In the genomic region with DNA sequence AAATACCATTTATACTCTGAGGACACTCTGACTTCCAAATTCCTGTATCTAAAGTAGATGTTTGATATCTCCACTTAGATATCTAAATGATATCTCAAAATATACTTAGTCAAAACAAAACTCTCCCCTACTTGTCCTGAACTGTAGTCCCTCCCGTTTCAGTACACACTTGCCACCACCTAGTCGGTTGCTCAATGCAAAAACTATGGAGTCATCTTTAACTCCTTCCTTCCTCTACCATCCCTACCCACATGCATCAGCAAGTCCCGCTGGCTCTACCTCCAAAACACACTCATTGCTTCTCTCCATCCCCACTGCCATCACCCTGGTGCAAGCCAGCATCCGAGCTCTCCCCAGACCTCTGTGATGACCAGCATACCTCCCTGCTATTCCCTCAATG, we compare ENCODE assay signal across 20 cellular contexts. TPM values are rescaled to one million over a fixed set of nuclear protein-coding genes. Genes with fewer than 3 reads are reported as not detected.
A peak's percentile ranks its signal among the peaks of the same experiment; 100 is the strongest.
DNase-seq lines count a peak whose midpoint lies in the region; ATAC-seq and TF ChIP-seq lines count a peak whose summit lies in the region.
"Had no signal": no experiment of that assay in that cellular context is flagged by ENCODE, and none has a peak within 500 bp of the region (broad histone marks: within the 10 kb centered on the region; RNA-seq: fewer than 3 reads in every experiment).

No MANE protein-coding gene starts in this region.

- H3K27me3 ChIP-seq in RWPE2 (ENCODE audit: insufficient read depth, poor library complexity, severe bottlenecking) (no peaks in the 10 kb centered on the region), spleen (replicated peaks in 1 of 7) (no peaks in the 10 kb centered on the region)
- H3K27me3 ChIP-seq: transverse colon had no signal

- DNase-seq in activated naive CD8-positive, alpha-beta T cell treated with anti-CD3 and anti-CD28 coated beads, Interleukin-2, amount 50 U/mL, for 24 hours: no peak
- DNase-seq in activated naive CD8-positive, alpha-beta T cell treated with anti-CD3 and anti-CD28 coated beads for 36 hours: no peak
- no peak for DNase-seq in RWPE2 (ENCODE audit: low spot score)
- no peak for DNase-seq in immature natural killer cell
- DNase-seq in spleen: no peak
- no peak for DNase-seq in NCI-H1436 (lab: John Stamatoyannopoulos, UW)
- no peak for DNase-seq in ACHN
- DNase-seq in NCI-H2196 (lab: John Stamatoyannopoulos, UW; ENCODE audit: unreplicated experiment): no peak
- DNase-seq: 8988T; activated CD4-positive, alpha-beta memory T cell treated with anti-CD3 and anti-CD28 coated beads, Interleukin-2, amount 10 ng/mL, durations not matched to agents 7 days and 5 days; CD4-positive, alpha-beta T cell; midbrain; NCI-H2081; NCI-H774; occipital lobe; SIG-M5; stimulated activated CD4-positive, alpha-beta T cell treated with anti-CD3 and anti-CD28 coated beads, Interleukin-4, amount 100 ng/mL, for 4 hours; transverse colon had no signal

- no peak for TF ChIP-seq POLR2A in spleen (IDR thresholded peaks at IDR 0.05)

- H3K4me1 ChIP-seq in RWPE2 (ENCODE audit: insufficient read depth, poor library complexity, severe bottlenecking) (no peaks in the 10 kb centered on the region), spleen (peaks cover 20 to 98% (median 81%) of the 10 kb centered on the region in 6 donors)

- H3K27ac ChIP-seq in RWPE2 (ENCODE audit: poor library complexity, severe bottlenecking) (no peak overlapping the region), spleen (peak overlapping the region; percentile 30 to 83 (median 72))
- H3K27ac ChIP-seq: transverse colon had no signal

- in situ Hi-C loops in ACHN (cut with HindIII; ENCODE audit: low pct_ligation_motif_present, low pct_unique_long_range_greater_than_20kb, low sequenced_read_pairs): loop anchor here (25.0 kb wide), 1 partner anchor 212 kb away; no protein-coding TSS in a partner anchor

- TF ChIP-seq CTCF in RWPE2 (IDR thresholded peaks at IDR 0.05; ENCODE audit: poor library complexity, severe bottlenecking): no peak
- TF ChIP-seq CTCF in spleen (IDR thresholded peaks at IDR 0.05 in 8 of 11, conservative IDR thresholded peaks at IDR 0.05 in 3 of 11): no peak

- H3K27me3 Mint-ChIP-seq in activated naive CD8-positive, alpha-beta T cell treated with anti-CD3 and anti-CD28 coated beads, Interleukin-2, amount 50 U/mL, for 24 hours: no peaks in the 10 kb centered on the region
- H3K27me3 Mint-ChIP-seq in activated naive CD8-positive, alpha-beta T cell treated with anti-CD3 and anti-CD28 coated beads for 36 hours: no peaks in the 10 kb centered on the region
- H3K27me3 Mint-ChIP-seq in immature natural killer cell (ENCODE audit: low read depth in 3 of 3): no peaks in the 10 kb centered on the region
- H3K27me3 Mint-ChIP-seq: activated CD4-positive, alpha-beta memory T cell treated with anti-CD3 and anti-CD28 coated beads, Interleukin-2, amount 10 ng/mL, durations not matched to agents 7 days and 5 days; CD4-positive, alpha-beta T cell had no signal

- no peaks in the 10 kb centered on the region for H3K9me3 ChIP-seq in RWPE2 (ENCODE audit: severe bottlenecking)
- H3K9me3 ChIP-seq in spleen: no peaks in the 10 kb centered on the region
- H3K9me3 ChIP-seq: transverse colon had no signal

- H3K4me3 Mint-ChIP-seq in activated naive CD8-positive, alpha-beta T cell treated with anti-CD3 and anti-CD28 coated beads, Interleukin-2, amount 50 U/mL, for 24 hours: no peak overlapping the region
- no peak overlapping the region for H3K4me3 Mint-ChIP-seq in activated naive CD8-positive, alpha-beta T cell treated with anti-CD3 and anti-CD28 coated beads for 36 hours
- peak overlapping the region in 2 of 5 donors; percentile 7 to 27 for H3K4me3 Mint-ChIP-seq in immature natural killer cell
- H3K4me3 Mint-ChIP-seq: activated CD4-positive, alpha-beta memory T cell treated with anti-CD3 and anti-CD28 coated beads, Interleukin-2, amount 10 ng/mL, durations not matched to agents 7 days and 5 days; CD4-positive, alpha-beta T cell; GM23338 had no signal

- H3K4me3 ChIP-seq in RWPE2 (ENCODE audit: severe bottlenecking) (no peak overlapping the region), spleen (peak overlapping the region in 1 of 8 donors; percentile 24)
- H3K4me3 ChIP-seq: GM23338, transverse colon had no signal

- peak overlapping the region; percentile 72 for H3K27ac Mint-ChIP-seq in activated naive CD8-positive, alpha-beta T cell treated with anti-CD3 and anti-CD28 coated beads, Interleukin-2, amount 50 U/mL, for 24 hours
- H3K27ac Mint-ChIP-seq in activated naive CD8-positive, alpha-beta T cell treated with anti-CD3 and anti-CD28 coated beads for 36 hours: no peak overlapping the region
- peak overlapping the region; percentile 4 to 71 (median 52) for H3K27ac Mint-ChIP-seq in immature natural killer cell
- H3K27ac Mint-ChIP-seq: activated CD4-positive, alpha-beta memory T cell treated with anti-CD3 and anti-CD28 coated beads, Interleukin-2, amount 10 ng/mL, durations not matched to agents 7 days and 5 days; CD4-positive, alpha-beta T cell; GM23338 had no signal

- H3K4me1 Mint-ChIP-seq in activated naive CD8-positive, alpha-beta T cell treated with anti-CD3 and anti-CD28 coated beads, Interleukin-2, amount 50 U/mL, for 24 hours: peaks cover 58% of the 10 kb centered on the region
- H3K4me1 Mint-ChIP-seq in activated naive CD8-positive, alpha-beta T cell treated with anti-CD3 and anti-CD28 coated beads for 36 hours: peaks cover 27% of the 10 kb centered on the region
- peaks cover 50 to 57% of the 10 kb centered on the region in 2 donors for H3K4me1 Mint-ChIP-seq in immature natural killer cell

- no peaks in the 10 kb centered on the region for H3K9me3 Mint-ChIP-seq in activated naive CD8-positive, alpha-beta T cell treated with anti-CD3 and anti-CD28 coated beads, Interleukin-2, amount 50 U/mL, for 24 hours
- peaks cover 1% of the 10 kb centered on the region for H3K9me3 Mint-ChIP-seq in activated naive CD8-positive, alpha-beta T cell treated with anti-CD3 and anti-CD28 coated beads for 36 hours
- H3K9me3 Mint-ChIP-seq in immature natural killer cell: no peaks in the 10 kb centered on the region
- H3K9me3 Mint-ChIP-seq: activated CD4-positive, alpha-beta memory T cell treated with anti-CD3 and anti-CD28 coated beads, Interleukin-2, amount 10 ng/mL, durations not matched to agents 7 days and 5 days; GM23338 had no signal

- 43 to 65% (median 55%) methylated on average over 4 of the region's 4 CpGs for WGBS in spleen, 5 donors

- ATAC-seq in activated naive CD8-positive, alpha-beta T cell treated with anti-CD3 and anti-CD28 coated beads, Interleukin-2, amount 50 U/mL, for 24 hours: no peak
- 0 out of 3 replicates have a peak, but pooled peaks have one; percentile 19 for ATAC-seq in RWPE2 (ENCODE audit: low read depth)
- ATAC-seq: GM23338 had no signal

- H3K36me3 Mint-ChIP-seq in activated naive CD8-positive, alpha-beta T cell treated with anti-CD3 and anti-CD28 coated beads, Interleukin-2, amount 50 U/mL, for 24 hours (ENCODE audit: low read depth): peaks cover 44% of the 10 kb centered on the region
- H3K36me3 Mint-ChIP-seq in activated naive CD8-positive, alpha-beta T cell treated with anti-CD3 and anti-CD28 coated beads for 36 hours: peaks cover 37% of the 10 kb centered on the region
- peaks cover 19 to 36% (median 23%) of the 10 kb centered on the region in 3 donors for H3K36me3 Mint-ChIP-seq in immature natural killer cell

- intact Hi-C loops in spleen (cut with DNase I; ENCODE audit: low total_unique reads): no loop called here

- H3K36me3 ChIP-seq in RWPE2 (ENCODE audit: low read depth): peaks cover 6% of the 10 kb centered on the region
- H3K36me3 ChIP-seq in spleen: peaks cover 0 to 71% (median 25%) of the 10 kb centered on the region in 6 donors

RNA-seq across cellular contexts. Expression of a gene that starts 13.2 kb away (rescaled TPM):
- total RNA-seq in activated naive CD8-positive, alpha-beta T cell treated with anti-CD3 and anti-CD28 coated beads for 36 hours: 10 to 100 TPM; 14.8 to 16.3 TPM
- 10 to 100 TPM; 25.5 to 37.2 (median 29.8) TPM for polyA plus RNA-seq in immature natural killer cell
- total RNA-seq in spleen: 100 to 1,000 TPM in 3 of 7 donors, 10 to 100 TPM in 4; 70.7 to 114 (median 87.9) TPM
- polyA plus RNA-seq in spleen: 10 to 100 TPM; 14.4 to 28.5 (median 25.2) TPM

RNA-seq across cellular contexts. Expression of a gene that starts 38.3 kb away (rescaled TPM):
- not detected for total RNA-seq in activated naive CD8-positive, alpha-beta T cell treated with anti-CD3 and anti-CD28 coated beads for 36 hours
- not detected for polyA plus RNA-seq in immature natural killer cell
- total RNA-seq in spleen: not detected
- polyA plus RNA-seq in spleen: not detected
- total RNA-seq: activated CD4-positive, alpha-beta memory T cell treated with anti-CD3 and anti-CD28 coated beads, Interleukin-2, amount 10 ng/mL, durations not matched to agents 7 days and 5 days; CD4-positive, alpha-beta T cell; Daoy; GM23338; transverse colon had no signal
- polyA plus RNA-seq: GM23338 had no signal

RNA-seq across cellular contexts. Expression of a gene that starts 52.7 kb away (rescaled TPM):
- not detected for total RNA-seq in activated naive CD8-positive, alpha-beta T cell treated with anti-CD3 and anti-CD28 coated beads for 36 hours
- not detected for polyA plus RNA-seq in immature natural killer cell
- not detected for total RNA-seq in spleen
- polyA plus RNA-seq in spleen: not detected
- total RNA-seq: activated CD4-positive, alpha-beta memory T cell treated with anti-CD3 and anti-CD28 coated beads, Interleukin-2, amount 10 ng/mL, durations not matched to agents 7 days and 5 days; CD4-positive, alpha-beta T cell; Daoy; GM23338; occipital lobe; transverse colon had no signal
- polyA plus RNA-seq: GM23338 had no signal

Comparison
In these comparisons a context has a peak if more than half of its experiments do, and no peak if none do; other contexts are left out.
1. RNA of a gene that starts 13.2 kb away (total RNA-seq): 70.7 to 114 TPM in spleen; 14.8 to 16.3 TPM in activated naive CD8-positive, alpha-beta T cell treated with anti-CD3 and anti-CD28 coated beads for 36 hours; every median in the first group is over 4 times any median in the second.